ENCODE assay signal across 8 cellular contexts in the genomic region with DNA sequence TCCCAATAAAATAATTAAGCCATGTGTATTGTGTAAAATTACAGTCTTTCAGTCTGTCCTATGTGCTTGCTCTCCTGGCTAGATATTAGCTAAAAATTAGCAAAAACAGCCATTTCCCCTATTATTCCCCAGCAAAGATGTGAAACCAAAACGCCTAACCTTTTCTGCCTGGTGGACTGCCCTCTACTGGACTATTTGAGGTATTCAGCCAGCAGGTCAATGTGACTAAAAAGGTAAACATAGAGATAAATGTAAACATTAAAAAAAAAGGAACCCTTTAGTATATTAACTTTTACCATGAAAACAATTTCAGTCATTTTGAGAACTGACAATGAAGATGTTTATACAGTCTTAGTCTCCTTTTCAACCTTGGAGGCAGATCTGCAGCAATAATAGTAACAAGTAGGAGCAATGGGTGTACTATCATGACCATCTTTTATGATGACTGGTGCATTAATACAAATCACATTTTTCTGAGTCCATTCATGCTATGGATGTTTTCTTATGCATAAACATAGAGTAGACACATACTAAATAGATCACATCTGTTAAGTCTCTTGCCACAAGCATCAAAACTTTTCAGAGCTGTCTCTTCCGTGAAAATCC. TPM values are rescaled to one million over a fixed set of nuclear protein-coding genes. Genes with fewer than 3 reads are reported as not detected.
DNase-seq lines count a peak whose midpoint lies in the region; ATAC-seq, FAIRE-seq and TF ChIP-seq lines count a peak whose summit lies in the region.

No MANE protein-coding gene starts in this region.

- POLR2A ChIA-PET in CD4-positive, alpha-beta memory T cell (lab: Charles Lee; ENCODE audit: partially characterized antibody) = interaction anchor here (1.0 kb wide), 1 partner anchor 10 kb away, joined by 5 read pairs; the partner anchor contains the start of genes AP3S1 and ATG12
- POLR2A ChIA-PET in H1 (lab: Charles Lee; ENCODE audit: partially characterized antibody) = interaction anchor here (1.0 to 1.3 kb wide), 3 partner anchors 11 to 255 kb away, joined by 3 read pairs; no protein-coding TSS in a partner anchor

- H3K27ac ChIP-seq in CD4-positive, alpha-beta memory T cell (ENCODE audit: low read depth, low read length) = no peak overlapping the region
- no peak overlapping the region for H3K27ac ChIP-seq in OCI-LY3 (ENCODE audit: low read length)
- no peak overlapping the region for H3K27ac ChIP-seq in H1 (ENCODE audit: low read depth, low read length)

- peaks cover 0 to 12% (median 6%) of the 10 kb centered on the region in 8 donors for H3K9me3 Mint-ChIP-seq in CD4-positive, alpha-beta memory T cell

- H4K91ac ChIP-seq in H1 (replicated peaks; ENCODE audit: insufficient read length, low read length) = no peak overlapping the region

- H4K20me1 ChIP-seq in OCI-LY3 (ENCODE audit: insufficient read depth, low read length) (no peaks in the 10 kb centered on the region; the same call in 1 of the 2 replicates), H1 (replicated peaks in 1 of 2; ENCODE audit: control insufficient read depth in 1 of 2, insufficient read depth in 2 of 2, low read length in 2 of 2) (peaks cover 0 to 2% of the 10 kb centered on the region in 2 experiments)

- no peak overlapping the region for H3K4ac ChIP-seq in H1 (replicated peaks; ENCODE audit: insufficient read length, low read depth, low read length)

- H3K9me3 ChIP-seq in CD4-positive, alpha-beta memory T cell (ENCODE audit: control insufficient read depth in 1 of 2, low read length in 2 of 2) = no peaks in the 10 kb centered on the region
- H3K9me3 ChIP-seq in OCI-LY3 (ENCODE audit: insufficient read depth, low read length) = no peaks in the 10 kb centered on the region
- peaks cover 0 to under 1% of the 10 kb centered on the region in 2 experiments; a peak in 1 of 4 replicates for H3K9me3 ChIP-seq in H1 (ENCODE audit: insufficient read depth in 2 of 2, low read depth in 1 of 2, low read length in 1 of 2)

- no peak overlapping the region for H2BK120ac ChIP-seq in H1 (replicated peaks; ENCODE audit: low read depth, low read length)

- H3K4me2 ChIP-seq in OCI-LY3 (ENCODE audit: low read length) (no peak overlapping the region), H1 (ENCODE audit: insufficient read depth in 1 of 2, low read depth in 2 of 2, low read length in 2 of 2) (no peak overlapping the region)

- H4K5ac ChIP-seq in H1 (ENCODE audit: insufficient read length, low read depth, low read length) = no peak overlapping the region

- H3K27me3 Mint-ChIP-seq in CD4-positive, alpha-beta memory T cell = no peaks in the 10 kb centered on the region

- H3K14ac ChIP-seq in H1 (ENCODE audit: insufficient read length) = no peak overlapping the region

- no peak for TF ChIP-seq EP300 in H1 (IDR thresholded peaks at IDR 0.05; ENCODE audit: borderline replicate concordance in 1 of 2, low read depth in 2 of 2, low read length in 2 of 2)

- H3K79me2 ChIP-seq in OCI-LY3 (ENCODE audit: low read length) = no peaks in the 10 kb centered on the region
- no peaks in the 10 kb centered on the region for H3K79me2 ChIP-seq in H1 (ENCODE audit: control insufficient read depth in 1 of 2, insufficient read depth in 2 of 2, low read length in 2 of 2)

- H3K79me1 ChIP-seq in H1 (ENCODE audit: low read depth, low read length) = no peaks in the 10 kb centered on the region

- H3K4me3 ChIP-seq in CD4-positive, alpha-beta memory T cell (ENCODE audit: low read length in 2 of 2) = no peak overlapping the region
- H3K4me3 ChIP-seq in OCI-LY3 (ENCODE audit: low read length) = no peak overlapping the region
- H3K4me3 ChIP-seq in H1 (ENCODE audit: extremely low read depth in 1 of 4, insufficient read depth in 2 of 4, low read depth in 3 of 4, low read length in 4 of 4) = no peak overlapping the region

- H3K4me3 Mint-ChIP-seq in CD4-positive, alpha-beta memory T cell = no peak overlapping the region

- peaks cover 34% of the 10 kb centered on the region for H3K36me3 ChIP-seq in CD4-positive, alpha-beta memory T cell (ENCODE audit: insufficient read depth, low read length)
- H3K36me3 ChIP-seq in OCI-LY3 (replicated peaks; ENCODE audit: low read depth, low read length) (peaks cover 27% of the 10 kb centered on the region), H1 (ENCODE audit: control insufficient read depth in 2 of 4, insufficient read depth in 4 of 4, low read length in 3 of 4) (peaks cover 2 to 33% (median 25%) of the 10 kb centered on the region in 4 experiments; a peak in 6 of 8 replicates)

- no peaks in the 10 kb centered on the region for H3K27me3 ChIP-seq in CD4-positive, alpha-beta memory T cell (ENCODE audit: insufficient read depth, low read length)
- H3K27me3 ChIP-seq in OCI-LY3 (ENCODE audit: low read depth, low read length) = no peaks in the 10 kb centered on the region
- H3K27me3 ChIP-seq in H1 (replicated peaks in 1 of 4; ENCODE audit: control insufficient read depth in 3 of 4, extremely low read depth in 1 of 4, insufficient read depth in 3 of 4, low read length in 3 of 4) = no peaks in the 10 kb centered on the region

- in situ Hi-C loops in GM13977 (cut with MboI; ENCODE audit: low pct_unique_long_range_greater_than_20kb, low sequenced_read_pairs, unreplicated experiment) = loop anchor here (10.0 to 25.0 kb wide), 2 partner anchors 231 to 516 kb away; no protein-coding TSS in a partner anchor

- FAIRE-seq in H1 (lab: Jason Lieb, UNC) = peak; percentile 69

- DNase-seq in CD4-positive, alpha-beta memory T cell = peak in 4 of 5 donors; percentile 30 to 48 (median 38)
- DNase-seq in GM13977 (ENCODE audit: low spot score) (peak; percentile 46), H1 (ENCODE audit: low read depth in 1 of 2, low spot score in 2 of 2) (no peak), myocyte (ENCODE audit: low read depth) (peak; percentile 35), putamen (ENCODE audit: low spot score) (no peak)

- CTCF ChIA-PET in CD4-positive, alpha-beta memory T cell (lab: Charles Lee; ENCODE audit: partially characterized antibody) = interaction anchor here (0.6 to 1.4 kb wide), 5 partner anchors 8 to 212 kb away, joined by 3 to 4 read pairs (median 4); no protein-coding TSS in a partner anchor
- CTCF ChIA-PET in H1 (lab: Charles Lee; ENCODE audit: partially characterized antibody) = interaction anchor here (0.6 to 1.8 kb wide), 12 partner anchors 9 to 210 kb away, joined by 3 to 12 read pairs (median 4); partner anchors contain the start of genes ATG12 and CDO1

- TF ChIP-seq POLR2A in H1 (IDR thresholded peaks at IDR 0.05; ENCODE audit: control extremely low read depth in 1 of 2, low read depth in 2 of 2, low read length in 2 of 2) = no peak

- H3K56ac ChIP-seq in H1 (replicated peaks; ENCODE audit: insufficient read length, low read depth, low read length) = no peak overlapping the region

- no peaks in the 10 kb centered on the region for H3K23me2 ChIP-seq in H1 (ENCODE audit: low read depth, low read length)

- peak; percentile 77 for TF ChIP-seq CTCF in GM13977 (IDR thresholded peaks at IDR 0.05; ENCODE audit: extremely low read depth, insufficient read depth, missing control alignments)
- TF ChIP-seq CTCF in OCI-LY3 (IDR thresholded peaks at IDR 0.05; ENCODE audit: low read depth, low read length) = peak; percentile 69
- TF ChIP-seq CTCF in H1 (IDR thresholded peaks at IDR 0.05; ENCODE audit: control extremely low read depth in 1 of 3, insufficient read depth in 1 of 3, low read depth in 1 of 3, low read length in 3 of 3) = peak in 2 of 3 experiments; percentile 63 to 71; a peak in 3 of 4 replicates

- H3K27ac Mint-ChIP-seq in CD4-positive, alpha-beta memory T cell = peak overlapping the region in 5 of 7 donors; percentile 2 to 61 (median 29)

- TF ChIP-seq RAD21 in H1 (IDR thresholded peaks at IDR 0.05 in 1 of 2, conservative IDR thresholded peaks at IDR 0.05 in 1 of 2; ENCODE audit: low read depth in 2 of 2, low read length in 2 of 2) = peak; percentile 65 to 75

- peaks cover 67 to 72% of the 10 kb centered on the region in 2 donors for H3K36me3 Mint-ChIP-seq in CD4-positive, alpha-beta memory T cell

- ATAC-seq in HG02870 (IDR thresholded peaks at IDR 0.05; ENCODE audit: unreplicated experiment) (peak; percentile 74), HG02840 (IDR thresholded peaks at IDR 0.05; ENCODE audit: low FRiP score, unreplicated experiment) (no peak)

- no peak overlapping the region for H2BK20ac ChIP-seq in H1 (ENCODE audit: low read length)

- H3K4me1 ChIP-seq in CD4-positive, alpha-beta memory T cell (ENCODE audit: insufficient read depth, low read length) = no peaks in the 10 kb centered on the region
- H3K4me1 ChIP-seq in OCI-LY3 (ENCODE audit: low read length) (peaks cover 7% of the 10 kb centered on the region; the same call in 1 of the 2 replicates), H1 (replicated peaks in 1 of 4; ENCODE audit: control insufficient read depth in 3 of 4, insufficient read depth in 4 of 4, low read length in 3 of 4) (no peaks in the 10 kb centered on the region)

- WGBS in H1 (ENCODE audit: extremely low coverage in 1 of 2, insufficient coverage in 1 of 2, insufficient read length in 1 of 2, insufficient replicate concordance in 2 of 2, low coverage in 1 of 2, low lambda C conversion rate in 2 of 2, missing lambda C conversion rate in 1 of 2), 2 experiments = 62% methylated on average over 2 of the region's 2 CpGs; no CpG with 5 or more reads in 1 of the 2 experiments

- no peak overlapping the region for H2AK5ac ChIP-seq in H1 (ENCODE audit: low read depth, low read length)

- intact Hi-C loops in CD4-positive, alpha-beta memory T cell (cut with micrococcal nuclease) = loop anchor here (1.0 kb wide), 2 partner anchors 8 to 197 kb away; no protein-coding TSS in a partner anchor

- H2AFZ ChIP-seq in OCI-LY3 (ENCODE audit: low read depth, low read length) (no peak overlapping the region), H1 (ENCODE audit: low read length) (no peak overlapping the region)

- H3K9ac ChIP-seq in OCI-LY3 (ENCODE audit: low read length) (no peak overlapping the region), H1 (replicated peaks in 1 of 4; ENCODE audit: extremely low read depth in 1 of 4, low read depth in 3 of 4, low read length in 3 of 4) (no peak overlapping the region)

- no peak overlapping the region for H3K23ac ChIP-seq in H1 (ENCODE audit: insufficient read length)

- no peak overlapping the region for H2BK12ac ChIP-seq in H1 (ENCODE audit: low read depth, low read length)

- H3K4me1 Mint-ChIP-seq in CD4-positive, alpha-beta memory T cell = peaks cover 5 to 12% (median 10%) of the 10 kb centered on the region in 4 donors

- H3K18ac ChIP-seq in H1 (ENCODE audit: extremely low read depth, low read length) = no peak overlapping the region

- no peak overlapping the region for H2BK15ac ChIP-seq in H1 (ENCODE audit: low read length)

- H4K8ac ChIP-seq in H1 (ENCODE audit: extremely low read depth, insufficient read depth, low read length) = no peak overlapping the region

- no peak overlapping the region for H2BK5ac ChIP-seq in H1 (ENCODE audit: low read depth, low read length)

RNA-seq across cellular contexts. Expression of gene ATG12, which starts 10.1 kb away (rescaled TPM):
- total RNA-seq in CD4-positive, alpha-beta memory T cell = 10 to 100 TPM; 84.7 to 85.9 TPM
- polyA plus RNA-seq in CD4-positive, alpha-beta memory T cell = 100 to 1,000 TPM in 1 of 2 donors, 10 to 100 TPM in 1; 98.5 to 133 TPM
- total RNA-seq in H1 (2021; fragmentation: NEBNext Ultra II Directional; extraction: Animal tissue kit (Norgen Biotek cat#: 25700)) = 49.3 and 51.4 TPM in 2 replicates
- polyA plus RNA-seq in H1 (2011; rRNA removed) = 11.2 and 23.8 TPM in 2 replicates
- 32.3 TPM for polyA plus RNA-seq in H1 (2011; cell fraction: cytosol; rRNA removed)
- polyA plus RNA-seq in H1 (2011; cell fraction: nucleus; rRNA removed) = 13.1 TPM
- polyA plus RNA-seq in H1 (2012, experiment 1 of 2) = 25.7 to 55.8 TPM (median 35.8 TPM) in 4 replicates
- 18.2 TPM for polyA plus RNA-seq in H1 (2012, experiment 2 of 2)
- 35.6 TPM for polyA plus RNA-seq in H1 (2013, experiment 1 of 2)
- 39.7 TPM for polyA plus RNA-seq in H1 (2013, experiment 2 of 2)
- polyA minus RNA-seq in H1 (2011; rRNA and poly(A)+ RNA removed) = 24.0 and 47.7 TPM in 2 replicates
- polyA minus RNA-seq in H1 (2011; cell fraction: cytosol; rRNA and poly(A)+ RNA removed) = 22.2 TPM
- 69.0 TPM for polyA minus RNA-seq in H1 (2011; cell fraction: nucleus; rRNA and poly(A)+ RNA removed)
- 65.5 and 66.7 TPM in 2 replicates for total RNA-seq in myocyte
- polyA plus RNA-seq in myocyte (2012) = 54.4 TPM

RNA-seq across cellular contexts. Expression of gene AP3S1, which starts 10.5 kb away (rescaled TPM):
- total RNA-seq in CD4-positive, alpha-beta memory T cell = 10 to 100 TPM; 44.5 to 46.3 TPM
- polyA plus RNA-seq in CD4-positive, alpha-beta memory T cell = 10 to 100 TPM; 69.4 to 97.3 TPM
- total RNA-seq in H1 (2021; fragmentation: NEBNext Ultra II Directional; extraction: Animal tissue kit (Norgen Biotek cat#: 25700)) = 72.7 and 93.0 TPM in 2 replicates
- 15.1 and 26.6 TPM in 2 replicates for polyA plus RNA-seq in H1 (2011; rRNA removed)
- 48.4 TPM for polyA plus RNA-seq in H1 (2011; cell fraction: cytosol; rRNA removed)
- polyA plus RNA-seq in H1 (2011; cell fraction: nucleus; rRNA removed) = 5.2 TPM
- 29.4 to 56.2 TPM (median 32.6 TPM) in 4 replicates for polyA plus RNA-seq in H1 (2012, experiment 1 of 2)
- 21.1 TPM for polyA plus RNA-seq in H1 (2012, experiment 2 of 2)
- 35.4 TPM for polyA plus RNA-seq in H1 (2013, experiment 1 of 2)
- 36.2 TPM for polyA plus RNA-seq in H1 (2013, experiment 2 of 2)
- polyA minus RNA-seq in H1 (2011; rRNA and poly(A)+ RNA removed) = 8.3 and 10.3 TPM in 2 replicates
- 13.7 TPM for polyA minus RNA-seq in H1 (2011; cell fraction: cytosol; rRNA and poly(A)+ RNA removed)
- 19.3 TPM for polyA minus RNA-seq in H1 (2011; cell fraction: nucleus; rRNA and poly(A)+ RNA removed)
- 202 and 296 TPM in 2 replicates for total RNA-seq in myocyte
- polyA plus RNA-seq in myocyte (2012) = 68.9 TPM

RNA-seq across cellular contexts. Expression of gene CDO1, which starts 14.8 kb away (rescaled TPM):
- 1 to 10 TPM; 1.1 to 1.4 TPM for total RNA-seq in CD4-positive, alpha-beta memory T cell
- polyA plus RNA-seq in CD4-positive, alpha-beta memory T cell = not detected
- 25.4 and 26.1 TPM in 2 replicates for total RNA-seq in H1 (2021; fragmentation: NEBNext Ultra II Directional; extraction: Animal tissue kit (Norgen Biotek cat#: 25700))
- polyA plus RNA-seq in H1 (2011; rRNA removed) = 29.5 and 47.1 TPM in 2 replicates
- 41.9 TPM for polyA plus RNA-seq in H1 (2011; cell fraction: cytosol; rRNA removed)
- 46.2 TPM for polyA plus RNA-seq in H1 (2011; cell fraction: nucleus; rRNA removed)
- 20.2 to 26.1 TPM (median 21.1 TPM) in 4 replicates for polyA plus RNA-seq in H1 (2012, experiment 1 of 2)
- polyA plus RNA-seq in H1 (2012, experiment 2 of 2) = 2.6 TPM
- 15.1 TPM for polyA plus RNA-seq in H1 (2013, experiment 1 of 2)
- polyA plus RNA-seq in H1 (2013, experiment 2 of 2) = 12.5 TPM
- 16.6 and 23.0 TPM in 2 replicates for polyA minus RNA-seq in H1 (2011; rRNA and poly(A)+ RNA removed)
- 29.2 TPM for polyA minus RNA-seq in H1 (2011; cell fraction: cytosol; rRNA and poly(A)+ RNA removed)
- 30.5 TPM for polyA minus RNA-seq in H1 (2011; cell fraction: nucleus; rRNA and poly(A)+ RNA removed)
- total RNA-seq in myocyte = 2.4 and 8.0 TPM in 2 replicates
- 1.4 TPM for polyA plus RNA-seq in myocyte (2012)

Comparison
In these comparisons a context has a peak if more than half of its experiments do, and no peak if none do; other contexts are left out.
1. DNase-seq: peak in CD4-positive, alpha-beta memory T cell (4 of 5), GM13977 (single experiment) and myocyte (single experiment); none in H1 (0 of 2) and putamen (single experiment).
2. Peak in every context shown above with its lines, with median percentiles within 50 percentile points of each other: CTCF ChIP-seq.